8 cellular contexts compared by ENCODE assay signal in genomic region chrX:23554304-23554703, GRCh38.
DNase-seq lines count a peak whose midpoint lies in the region; FAIRE-seq and TF ChIP-seq lines count a peak whose summit lies in the region.

No MANE protein-coding gene starts in this region.

- peaks cover 3% of the 10 kb centered on the region for H3K36me3 Mint-ChIP-seq in chondrocyte (ENCODE audit: low read depth)
- H3K36me3 Mint-ChIP-seq in neural crest cell (ENCODE audit: low read depth) = peaks cover 3% of the 10 kb centered on the region
- no peaks in the 10 kb centered on the region for H3K36me3 Mint-ChIP-seq in activated naive CD4-positive, alpha-beta T cell treated with anti-CD3 and anti-CD28 coated beads for 36 hours (ENCODE audit: low read depth)

- H3K9me3 Mint-ChIP-seq in chondrocyte (ENCODE audit: low read depth) = peaks cover 19% of the 10 kb centered on the region
- peaks cover 14% of the 10 kb centered on the region for H3K9me3 Mint-ChIP-seq in neural crest cell
- peaks cover 7% of the 10 kb centered on the region for H3K9me3 Mint-ChIP-seq in activated naive CD4-positive, alpha-beta T cell treated with anti-CD3 and anti-CD28 coated beads for 36 hours

- H3K4me3 Mint-ChIP-seq in chondrocyte (ENCODE audit: unreplicated experiment) (no peak overlapping the region), neural crest cell (no peak overlapping the region)
- no peak overlapping the region for H3K4me3 Mint-ChIP-seq in activated naive CD4-positive, alpha-beta T cell treated with anti-CD3 and anti-CD28 coated beads for 36 hours

- intact Hi-C loops in activated naive CD4-positive, alpha-beta T cell treated with anti-CD3 and anti-CD28 coated beads for 36 hours (cut with micrococcal nuclease) = loop anchor here (5.0 kb wide), 2 partner anchors 542 to 1417 kb away; no protein-coding TSS in a partner anchor

- peak; percentile 92 for TF ChIP-seq CTCF in chondrocyte (IDR thresholded peaks at IDR 0.05)
- TF ChIP-seq CTCF in neural crest cell (conservative IDR thresholded peaks at IDR 0.05) = peak; percentile 85

- peak; percentile 44 for FAIRE-seq in GM12892 (lab: Jason Lieb, UNC)

- H3K4me1 Mint-ChIP-seq in chondrocyte (ENCODE audit: low read depth) (peaks cover 4% of the 10 kb centered on the region), neural crest cell (no peaks in the 10 kb centered on the region)
- H3K4me1 Mint-ChIP-seq in activated naive CD4-positive, alpha-beta T cell treated with anti-CD3 and anti-CD28 coated beads for 36 hours (ENCODE audit: low read depth) = no peaks in the 10 kb centered on the region

- no peak overlapping the region for H3K27ac Mint-ChIP-seq in chondrocyte (ENCODE audit: unreplicated experiment)
- H3K27ac Mint-ChIP-seq in neural crest cell (ENCODE audit: unreplicated experiment) = no peak overlapping the region
- no peak overlapping the region for H3K27ac Mint-ChIP-seq in activated naive CD4-positive, alpha-beta T cell treated with anti-CD3 and anti-CD28 coated beads for 36 hours

- peaks cover 3% of the 10 kb centered on the region for H3K27me3 Mint-ChIP-seq in chondrocyte (ENCODE audit: low read depth)
- no peaks in the 10 kb centered on the region for H3K27me3 Mint-ChIP-seq in neural crest cell (ENCODE audit: low read depth)
- peaks cover 4% of the 10 kb centered on the region for H3K27me3 Mint-ChIP-seq in activated naive CD4-positive, alpha-beta T cell treated with anti-CD3 and anti-CD28 coated beads for 36 hours (ENCODE audit: low read depth)

- peak; percentile 7 for DNase-seq in 8988T
- no peak for DNase-seq in GM12892 (ENCODE audit: insufficient read length)
- peak; percentile 26 to 64 for DNase-seq in NCI-H526 (lab: John Stamatoyannopoulos, UW)
- no peak for DNase-seq in chondrocyte (ENCODE audit: low spot score)
- no peak for DNase-seq in neural crest cell (ENCODE audit: low read depth, low spot score)
- DNase-seq in activated naive CD4-positive, alpha-beta T cell treated with anti-CD3 and anti-CD28 coated beads for 36 hours = no peak
- no peak for DNase-seq in activated T-cell treated with anti-CD3 and anti-CD28 coated beads, Interleukin-2, amount 50 U/mL, for 1 hour
- no peak for DNase-seq in ecto neural progenitor cell (ENCODE audit: low spot score)

- CTCF ChIA-PET in activated naive CD4-positive, alpha-beta T cell treated with anti-CD3 and anti-CD28 coated beads for 36 hours (lab: Charles Lee) = no interaction called here

- TF ChIP-seq POLR2A in GM12892 (IDR thresholded peaks at IDR 0.05; ENCODE audit: low read depth, low read length) = no peak

Comparison
In these comparisons a context has a peak if more than half of its experiments do, and no peak if none do; other contexts are left out.
1. DNase-seq: peak in 8988T (single experiment) and NCI-H526 (2 of 2); none in GM12892 (single experiment), chondrocyte (single experiment), neural crest cell (single experiment), activated naive CD4-positive, alpha-beta T cell treated with anti-CD3 and anti-CD28 coated beads for 36 hours (single experiment), activated T-cell treated with anti-CD3 and anti-CD28 coated beads, Interleukin-2, amount 50 U/mL, for 1 hour (single experiment) and ecto neural progenitor cell (single experiment).